ENCODE assay signal across 13 cellular contexts in genomic region chr4:30836231-30836630, GRCh38.
"Had no signal": no experiment of that assay in that cellular context is flagged by ENCODE, and none has a peak within 500 bp of the region (broad histone marks: within the 10 kb centered on the region; RNA-seq: fewer than 3 reads in every experiment).

No MANE protein-coding gene starts in this region.

- H3K27me3 Mint-ChIP-seq: activated naive CD4-positive, alpha-beta T cell treated with anti-CD3 and anti-CD28 coated beads, Interleukin-2, amount 10 ng/mL, durations not matched to agents 7 days and 5 days; stimulated activated naive CD8-positive, alpha-beta T cell treated with anti-CD3 and anti-CD28 coated beads, Interleukin-15, amount 100 ng/mL, for 72 hours had no signal

- H3K4me3 Mint-ChIP-seq: activated CD8-positive, alpha-beta T cell treated with anti-CD3 and anti-CD28 coated beads, Interleukin-2, amount 10 ng/mL, durations not matched to agents 7 days and 5 days; activated naive CD4-positive, alpha-beta T cell treated with anti-CD3 and anti-CD28 coated beads, Interleukin-2, amount 10 ng/mL, durations not matched to agents 7 days and 5 days; nephron progenitor cell; stimulated activated naive CD8-positive, alpha-beta T cell treated with anti-CD3 and anti-CD28 coated beads, Interleukin-15, amount 100 ng/mL, for 72 hours had no signal

- H3K36me3 Mint-ChIP-seq: activated naive CD4-positive, alpha-beta T cell treated with anti-CD3 and anti-CD28 coated beads, Interleukin-2, amount 10 ng/mL, durations not matched to agents 7 days and 5 days had no signal

- H3K27ac ChIP-seq: adrenal gland, gastrocnemius medialis, SJSA1 had no signal

- ATAC-seq: activated CD8-positive, alpha-beta T cell treated with anti-CD3 and anti-CD28 coated beads, Interleukin-2, amount 10 ng/mL, durations not matched to agents 7 days and 5 days; gastrocnemius medialis; stimulated activated naive CD8-positive, alpha-beta T cell treated with anti-CD3 and anti-CD28 coated beads, Interleukin-15, amount 100 ng/mL, for 72 hours had no signal

- H3K4me1 ChIP-seq: adrenal gland, gastrocnemius medialis, SJSA1 had no signal

- H3K4me1 Mint-ChIP-seq: activated naive CD4-positive, alpha-beta T cell treated with anti-CD3 and anti-CD28 coated beads, Interleukin-2, amount 10 ng/mL, durations not matched to agents 7 days and 5 days; stimulated activated naive CD8-positive, alpha-beta T cell treated with anti-CD3 and anti-CD28 coated beads, Interleukin-15, amount 100 ng/mL, for 72 hours had no signal

- H3K4me3 ChIP-seq: adrenal gland, gastrocnemius medialis, SJSA1 had no signal

- H3K9me3 Mint-ChIP-seq: activated naive CD4-positive, alpha-beta T cell treated with anti-CD3 and anti-CD28 coated beads, Interleukin-2, amount 10 ng/mL, durations not matched to agents 7 days and 5 days; nephron progenitor cell; stimulated activated naive CD8-positive, alpha-beta T cell treated with anti-CD3 and anti-CD28 coated beads, Interleukin-15, amount 100 ng/mL, for 72 hours had no signal

- H3K9me3 ChIP-seq: adrenal gland, gastrocnemius medialis, SJSA1 had no signal

- H3K36me3 ChIP-seq: adrenal gland, gastrocnemius medialis, SJSA1 had no signal

- H3K27me3 ChIP-seq: adrenal gland, gastrocnemius medialis, SJSA1 had no signal

- DNase-seq: activated CD4-positive, alpha-beta T cell treated with anti-CD3 and anti-CD28 coated beads for 4 hours; activated CD8-positive, alpha-beta memory T cell treated with anti-CD3 and anti-CD28 coated beads, Interleukin-2, amount 50 U/mL, for 48 hours; activated CD8-positive, alpha-beta T cell treated with anti-CD3 and anti-CD28 coated beads, Interleukin-2, amount 10 ng/mL, durations not matched to agents 7 days and 5 days; activated naive CD4-positive, alpha-beta T cell treated with anti-CD3 and anti-CD28 coated beads, Interleukin-2, amount 10 ng/mL, durations not matched to agents 7 days and 5 days; adrenal gland; gastrocnemius medialis; kidney; left ventricle myocardium superior; mesenchymal stem cell; nephron progenitor cell; stimulated activated CD4-positive, alpha-beta T cell treated with anti-CD3 and anti-CD28 coated beads, Interleukin-4, amount 100 ng/mL, for 4 hours; stimulated activated naive CD8-positive, alpha-beta T cell treated with anti-CD3 and anti-CD28 coated beads, Interleukin-15, amount 100 ng/mL, for 72 hours had no signal

- H3K27ac Mint-ChIP-seq: activated CD8-positive, alpha-beta T cell treated with anti-CD3 and anti-CD28 coated beads, Interleukin-2, amount 10 ng/mL, durations not matched to agents 7 days and 5 days; activated naive CD4-positive, alpha-beta T cell treated with anti-CD3 and anti-CD28 coated beads, Interleukin-2, amount 10 ng/mL, durations not matched to agents 7 days and 5 days; nephron progenitor cell; stimulated activated naive CD8-positive, alpha-beta T cell treated with anti-CD3 and anti-CD28 coated beads, Interleukin-15, amount 100 ng/mL, for 72 hours had no signal
